ENCODE assay signal across 8 cellular contexts in genomic region chr2:24123212-24124002, GRCh38. TPM values are rescaled to one million over a fixed set of nuclear protein-coding genes. Genes with fewer than 3 reads are reported as not detected.
DNase-seq lines count a peak whose midpoint lies in the region; ATAC-seq, FAIRE-seq and TF ChIP-seq lines count a peak whose summit lies in the region.

Gene FAM228B, plus strand, starts transcription at chr2:24123469. Its CDS starts 893 bp downstream, at chr2:24124362.
Gene PFN4, minus strand, starts transcription at chr2:24123334. Its CDS starts 799 bp downstream, at chr2:24122535.

- under 1% methylated on average over 104 of the region's 104 CpGs for whole genome bisulfite sequencing in right cardiac atrium

- peak within 1 kb of the TSS; percentile 94 for H3K27ac ChIP-seq in right cardiac atrium (ENCODE audit: low read length)

- FAIRE-seq in GM12892 (lab: Jason Lieb, UNC), result peak; percentile 81

- H3K27me3 ChIP-seq in right cardiac atrium (ENCODE audit: control insufficient read depth, insufficient read depth), result no peaks in the 10 kb centered on the region

- peaks cover 2% of the 10 kb centered on the region for H3K4me1 ChIP-seq in right cardiac atrium (ENCODE audit: control insufficient read depth, insufficient read depth, low read length)

- intact Hi-C loops in right cardiac atrium (cut with DNase I), result no loop called here

- peak within 1 kb of the TSS; percentile 60 for H3K4me3 ChIP-seq in right cardiac atrium (ENCODE audit: low read length)

- peak; percentile 86 for TF ChIP-seq POLR2A in GM12892 (IDR thresholded peaks at IDR 0.05; ENCODE audit: low read depth, low read length)

- H3K9me3 ChIP-seq in right cardiac atrium (ENCODE audit: control insufficient read depth, low read length), result no peaks in the 10 kb centered on the region

- ATAC-seq in HG02642 (IDR thresholded peaks at IDR 0.05; ENCODE audit: poor library complexity, unreplicated experiment) (peak; percentile 94), right cardiac atrium (peak; percentile 98)

- peak; percentile 78 for DNase-seq in GM12892 (ENCODE audit: insufficient read length)
- DNase-seq in NCI-H1105 (lab: John Stamatoyannopoulos, UW), result peak; percentile 75
- peak; percentile 4 for DNase-seq in T follicular helper cell (ENCODE audit: low read depth)
- peak; percentile 25 to 90 (median 78) for DNase-seq in amygdala (lab: John Stamatoyannopoulos, UW)
- DNase-seq in right cardiac atrium, result peak; percentile 92 to 96 (median 96)
- DNase-seq in putamen (ENCODE audit: low spot score), result peak; percentile 84
- DNase-seq in cortex of kidney (lab: John Stamatoyannopoulos, UW), result no peak

RNA-seq across cellular contexts. Expression of gene FAM228B, which starts in this region (rescaled TPM):
- 14.5 TPM for polyA plus RNA-seq in GM12892 (2012; ENCODE audit: missing spikeins)
- total RNA-seq in right cardiac atrium, result 10 to 100 TPM; 50.1 to 69.0 (median 58.9) TPM
- polyA plus RNA-seq in right cardiac atrium, result 37.9 TPM

RNA-seq across cellular contexts. Expression of gene PFN4, which starts in this region (rescaled TPM):
- 0.61 TPM for polyA plus RNA-seq in GM12892 (2012; ENCODE audit: missing spikeins)
- 1 to 10 TPM in 2 of 4 donors, under 1 TPM in 1, not detected in 1; 0.83 to 1.7 (median 1.3) TPM for total RNA-seq in right cardiac atrium
- 2.8 TPM for polyA plus RNA-seq in right cardiac atrium
